In the genomic region with DNA sequence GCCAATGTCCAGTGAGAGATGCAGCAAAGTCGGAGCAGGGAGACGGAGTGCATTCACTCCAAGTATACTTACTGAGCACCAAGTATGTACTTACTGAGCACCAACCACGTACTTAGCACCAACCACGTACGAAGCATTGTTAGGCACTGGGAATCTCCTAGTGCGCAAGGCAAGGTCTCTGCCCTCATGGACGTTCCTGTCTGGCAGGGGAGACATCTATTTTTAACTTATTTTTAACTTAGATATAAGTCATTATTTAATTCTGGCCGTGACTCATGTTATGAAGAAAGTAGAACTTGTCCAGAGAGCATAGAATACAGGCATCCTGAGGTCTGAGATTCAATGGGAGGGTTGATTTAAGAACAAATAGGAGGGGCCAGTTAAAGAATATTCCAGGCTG, we compare ENCODE assay signal across 22 cellular contexts. TPM values are rescaled to one million over a fixed set of nuclear protein-coding genes. Genes with fewer than 3 reads are reported as not detected.
"Had no signal": no experiment of that assay in that cellular context is flagged by ENCODE, and none has a peak within 500 bp of the region (broad histone marks: within the 10 kb centered on the region; RNA-seq: fewer than 3 reads in every experiment).

No MANE protein-coding gene starts in this region.

- H3K4me3 ChIP-seq: MG63, SJSA1, SK-N-MC had no signal

- H3K9me3 ChIP-seq: MG63, SJSA1 had no signal

- H3K27ac ChIP-seq: SJSA1, SK-N-MC had no signal

- FAIRE-seq: RCC 7860 had no signal

- H3K36me3 ChIP-seq: MG63, SJSA1 had no signal

- H3K4me1 ChIP-seq: SJSA1 had no signal

- DNase-seq: Karpas-422, KG1, MG63, NCI-H1092 treated with DMSO at 0.1 percent for 48 hours, NCI-H1436, NCI-H187, NCI-H2029, NCI-H2081 treated with DMSO at 0.1 percent for 48 hours, NCI-H2171, NCI-H226, NCI-H446, NCI-H510A, NCI-H524 treated with DMSO at 0.1 percent for 48 hours, NCI-H69, NCI-H774, Right ventricle myocardium superior, RPMI8226, SIG-M5 had no signal

- H3K27me3 ChIP-seq: MG63, SJSA1 had no signal

RNA-seq across cellular contexts. Expression of gene LRRC31, which starts 9.3 kb away (rescaled TPM):
- total RNA-seq: Right ventricle myocardium superior, SJSA1 had no signal

RNA-seq across cellular contexts. Expression of gene SAMD7, which starts 32.4 kb away (rescaled TPM):
- total RNA-seq: HT-29, Right ventricle myocardium superior, SJSA1 had no signal
